Comparison of ENCODE assay signal across 27 cellular contexts in the genomic region with DNA sequence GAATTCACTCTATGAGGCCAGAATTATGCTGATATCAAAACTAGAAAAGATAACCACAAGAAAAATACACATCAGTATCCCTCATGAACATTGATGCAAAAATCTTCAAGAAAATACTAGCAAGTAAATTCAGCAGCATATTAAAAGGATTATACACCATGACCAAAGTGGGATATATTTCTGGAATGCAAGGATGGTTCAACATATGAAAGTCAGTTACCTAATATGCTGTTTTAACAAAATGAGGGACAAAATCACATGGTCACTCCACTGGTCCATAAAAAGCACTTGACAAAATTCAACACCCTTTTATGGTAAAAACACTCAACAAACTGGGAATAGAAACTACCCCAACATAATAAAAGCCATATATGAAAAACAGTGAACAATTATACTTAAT.
"Had no signal": no experiment of that assay in that cellular context is flagged by ENCODE, and none has a peak within 500 bp of the region (broad histone marks: within the 10 kb centered on the region; RNA-seq: fewer than 3 reads in every experiment).

No MANE protein-coding gene starts in this region.

- ATAC-seq: effector memory CD8-positive, alpha-beta T cell; left cardiac atrium; lower lobe of right lung; natural killer cell treated with Interleukin-12 subunit alpha and Interleukin-12 subunit beta and Interleukin-15 and Interleukin-18, amount 100 ng/mL, for 72 hours; right cardiac atrium; stimulated activated effector memory CD8-positive, alpha-beta T cell treated with anti-CD3 and anti-CD28 coated beads, Interleukin-12 subunit alpha, Interleukin-12 subunit beta, amount 100 ng/mL, for 72 hours; stimulated activated naive CD8-positive, alpha-beta T cell treated with anti-CD3 and anti-CD28 coated beads, Interleukin-15, Interleukin-2, amounts not matched to agents 100 U/mL and 50 U/mL, for 24 hours had no signal

- FAIRE-seq: endothelial cell of umbilical vein, kidney, urothelium cell line had no signal

- H3K4me1 Mint-ChIP-seq: memory B cell; mesothelial cell of epicardium; neural progenitor cell; stimulated activated effector memory CD8-positive, alpha-beta T cell treated with anti-CD3 and anti-CD28 coated beads, Interleukin-12 subunit alpha, Interleukin-12 subunit beta, amount 100 ng/mL, for 72 hours had no signal

- H3K4me2 ChIP-seq: hepatocyte, neural progenitor cell, smooth muscle cell had no signal

- H3K9me3 ChIP-seq: ovary, thyroid gland had no signal

- H3K27me3 ChIP-seq: hepatocyte, neural progenitor cell, ovary, suprapubic skin, thyroid gland had no signal

- H3K27me3 Mint-ChIP-seq: dendritic cell treated with granulocyte-macrophage colony-stimulating factor and Interleukin-4, amounts not matched to agents 40 ng/mL and 50 ng/mL, for 4 days; effector memory CD8-positive, alpha-beta T cell; memory B cell; natural killer cell treated with Interleukin-12 subunit alpha and Interleukin-12 subunit beta and Interleukin-15 and Interleukin-18, amount 100 ng/mL, for 72 hours; type B pancreatic cell had no signal

- H3K4me1 ChIP-seq: lower lobe of right lung, neural progenitor cell, suprapubic skin, thyroid gland had no signal

- H3K4me3 ChIP-seq: hepatocyte, left ventricle myocardium inferior, lower lobe of right lung, neural progenitor cell, ovary, smooth muscle cell, suprapubic skin, thyroid gland had no signal

- H3K4me3 Mint-ChIP-seq: dendritic cell treated with granulocyte-macrophage colony-stimulating factor and Interleukin-4, amounts not matched to agents 40 ng/mL and 50 ng/mL, for 4 days; effector memory CD8-positive, alpha-beta T cell; memory B cell; mesothelial cell of epicardium; natural killer cell treated with Interleukin-12 subunit alpha and Interleukin-12 subunit beta and Interleukin-15 and Interleukin-18, amount 100 ng/mL, for 72 hours; neural progenitor cell; stimulated activated effector memory CD8-positive, alpha-beta T cell treated with anti-CD3 and anti-CD28 coated beads, Interleukin-12 subunit alpha, Interleukin-12 subunit beta, amount 100 ng/mL, for 72 hours; type B pancreatic cell had no signal

- H3K36me3 ChIP-seq: neural progenitor cell, ovary, thyroid gland had no signal

- H3K27ac Mint-ChIP-seq: dendritic cell treated with granulocyte-macrophage colony-stimulating factor and Interleukin-4, amounts not matched to agents 40 ng/mL and 50 ng/mL, for 4 days; effector memory CD8-positive, alpha-beta T cell; memory B cell; mesothelial cell of epicardium; natural killer cell treated with Interleukin-12 subunit alpha and Interleukin-12 subunit beta and Interleukin-15 and Interleukin-18, amount 100 ng/mL, for 72 hours; neural progenitor cell; stimulated activated effector memory CD8-positive, alpha-beta T cell treated with anti-CD3 and anti-CD28 coated beads, Interleukin-12 subunit alpha, Interleukin-12 subunit beta, amount 100 ng/mL, for 72 hours; type B pancreatic cell had no signal

- H3K27ac ChIP-seq: hepatocyte, left ventricle myocardium inferior, lower lobe of right lung, neural progenitor cell, ovary, suprapubic skin, thyroid gland had no signal

- H3K79me2 ChIP-seq: hepatocyte had no signal

- H2AFZ ChIP-seq: hepatocyte, neural progenitor cell had no signal

- DNase-seq: effector memory CD8-positive, alpha-beta T cell; erythroblast; foreskin melanocyte; head of caudate nucleus; kidney; left cardiac atrium; left ventricle myocardium inferior; lower lobe of right lung; nucleus accumbens; ovary; right cardiac atrium; stimulated activated CD4-positive, alpha-beta T cell treated with anti-CD3 and anti-CD28 coated beads, Interleukin-4, amount 100 ng/mL, for 1 hour; stimulated activated CD8-positive, alpha-beta memory T cell treated with anti-CD3 and anti-CD28 coated beads, Interleukin-4, amount 100 ng/mL, for 48 hours; stimulated activated naive CD8-positive, alpha-beta T cell treated with anti-CD3 and anti-CD28 coated beads, Interleukin-15, Interleukin-2, amounts not matched to agents 100 U/mL and 50 U/mL, for 24 hours; thyroid gland had no signal

- H3K9ac ChIP-seq: neural progenitor cell had no signal
